ENCODE assay signal across 2 cellular contexts in genomic region chr1:19479351-19480120, GRCh38.
TF ChIP-seq lines count a peak whose summit lies in the region.

No MANE protein-coding gene starts in this region.

TF ChIP-seq in IMR-90, 13 proteins besides CTCF, POLR2A, EP300 and RAD21:
- TF ChIP-seq BHLHE40 (IDR thresholded peaks at IDR 0.05; ENCODE audit: low read depth, low read length), result no peak
- TF ChIP-seq ELK1 (IDR thresholded peaks at IDR 0.05; ENCODE audit: borderline replicate concordance, low read depth, low read length), result no peak
- TF ChIP-seq MAFK (IDR thresholded peaks at IDR 0.05; ENCODE audit: low read depth, low read length), result no peak
- TF ChIP-seq RFX5 (IDR thresholded peaks at IDR 0.05; ENCODE audit: low read depth, low read length), result no peak
- no peak for TF ChIP-seq SMC3 (IDR thresholded peaks at IDR 0.05; ENCODE audit: low read depth, low read length)
- TF ChIP-seq CEBPB (IDR thresholded peaks at IDR 0.05; ENCODE audit: low read depth, low read length), result no peak
- no peak for TF ChIP-seq NFE2L2 (IDR thresholded peaks at IDR 0.05; ENCODE audit: low read depth, low read length)
- TF ChIP-seq MAZ (IDR thresholded peaks at IDR 0.05; ENCODE audit: borderline replicate concordance, low read depth, low read length), result no peak
- no peak for TF ChIP-seq MXI1 (IDR thresholded peaks at IDR 0.05; ENCODE audit: borderline replicate concordance, low read depth, low read length)
- no peak for TF ChIP-seq USF2 (IDR thresholded peaks at IDR 0.05; ENCODE audit: low read depth, low read length)
- TF ChIP-seq CHD1 (IDR thresholded peaks at IDR 0.05; ENCODE audit: low read depth, low read length), result no peak
- no peak for TF ChIP-seq RCOR1 (IDR thresholded peaks at IDR 0.05; ENCODE audit: insufficient replicate concordance, low read length)
TF ChIP-seq in IMR-90: peak in this region for 0.

TF ChIP-seq in K562, 482 proteins besides CTCF, POLR2A, EP300 and RAD21 (continues in another document):
- TF ChIP-seq EGR1 (conservative IDR thresholded peaks at IDR 0.05), result 0 out of 2 replicates have a peak, but pooled peaks have one; percentile 22
- TF ChIP-seq TCF3 (CRISPR knock-in tag; IDR thresholded peaks at IDR 0.05), result peak; percentile 90
- no peak for TF ChIP-seq KAT2B (IDR thresholded peaks at IDR 0.05; ENCODE audit: low read depth, low read length)
- TF ChIP-seq ID3 (CRISPR knock-in tag; IDR thresholded peaks at IDR 0.05), result no peak
- TF ChIP-seq ID3 (tag; IDR thresholded peaks at IDR 0.05), result 0 out of 2 replicates have a peak, but pooled peaks have one; percentile 32
- peak in 1 of 2 experiments; percentile 79; a peak in 3 of 4 replicates for TF ChIP-seq HDAC1 (IDR thresholded peaks at IDR 0.05)
- TF ChIP-seq HEY1 (CRISPR knock-in tag; IDR thresholded peaks at IDR 0.05; ENCODE audit: borderline replicate concordance), result no peak
- peak; percentile 94 for TF ChIP-seq TEAD4 (IDR thresholded peaks at IDR 0.05; ENCODE audit: low read length)
- TF ChIP-seq TEAD4 (CRISPR knock-in tag; IDR thresholded peaks at IDR 0.05; ENCODE audit: borderline replicate concordance), result no peak
- no peak for TF ChIP-seq BRF2 (IDR thresholded peaks at IDR 0.05; ENCODE audit: borderline replicate concordance, insufficient read depth, insufficient read length)
- no peak for TF ChIP-seq ZNF280A (IDR thresholded peaks at IDR 0.05; ENCODE audit: low read depth, partially characterized antibody)
- 0 out of 2 replicates have a peak, but pooled peaks have one; percentile 28 for TF ChIP-seq CREM (IDR thresholded peaks at IDR 0.05; ENCODE audit: low read depth)
- no peak for TF ChIP-seq SMAD2 (IDR thresholded peaks at IDR 0.05; ENCODE audit: low read depth, low read length)
- TF ChIP-seq SPI1 (IDR thresholded peaks at IDR 0.05; ENCODE audit: borderline replicate concordance, low read depth, low read length), result no peak
- TF ChIP-seq SMARCA5 (IDR thresholded peaks at IDR 0.05), result no peak
- no peak for TF ChIP-seq RNF2 (IDR thresholded peaks at IDR 0.05)
- TF ChIP-seq ZNF79 (CRISPR knock-in tag; IDR thresholded peaks at IDR 0.05; ENCODE audit: low read depth), result no peak
- TF ChIP-seq GTF2B (IDR thresholded peaks at IDR 0.05; ENCODE audit: extremely low read depth, insufficient read length), result no peak
- no peak for TF ChIP-seq MTA3 (IDR thresholded peaks at IDR 0.05; ENCODE audit: borderline replicate concordance)
- TF ChIP-seq ZNF239 (CRISPR knock-in tag; IDR thresholded peaks at IDR 0.05), result no peak
- TF ChIP-seq PURB (CRISPR knock-in tag; IDR thresholded peaks at IDR 0.05; ENCODE audit: low read depth), result no peak
- no peak for TF ChIP-seq MTF1 (CRISPR knock-in tag; IDR thresholded peaks at IDR 0.05; ENCODE audit: borderline replicate concordance)
- TF ChIP-seq ZBTB5 (IDR thresholded peaks at IDR 0.05), result no peak
- no peak for TF ChIP-seq HNRNPUL1 (IDR thresholded peaks at IDR 0.05; ENCODE audit: low read length)
- TF ChIP-seq TEAD1 (CRISPR knock-in tag; IDR thresholded peaks at IDR 0.05), result no peak
- TF ChIP-seq ZBTB12 (CRISPR knock-in tag; IDR thresholded peaks at IDR 0.05), result no peak
- TF ChIP-seq ATF7 (IDR thresholded peaks at IDR 0.05), result peak; percentile 12; the same call in 1 of the 2 replicates
- no peak for TF ChIP-seq ZNF384 (IDR thresholded peaks at IDR 0.05; ENCODE audit: low read depth, low read length)
- no peak for TF ChIP-seq MITF (IDR thresholded peaks at IDR 0.05)
- TF ChIP-seq ZNF124 (CRISPR knock-in tag; IDR thresholded peaks at IDR 0.05), result no peak
- TF ChIP-seq ATF6 (CRISPR knock-in tag; IDR thresholded peaks at IDR 0.05), result no peak
- no peak for TF ChIP-seq SNIP1 (IDR thresholded peaks at IDR 0.05; ENCODE audit: low read depth)
- no peak for TF ChIP-seq HMGN3 (IDR thresholded peaks at IDR 0.05; ENCODE audit: borderline replicate concordance, extremely low read depth, insufficient read length, low read depth, low read length)
- TF ChIP-seq ZNF518B (CRISPR knock-in tag; IDR thresholded peaks at IDR 0.05), result no peak
- no peak for TF ChIP-seq ZNF133 (CRISPR knock-in tag; IDR thresholded peaks at IDR 0.05)
- peak; percentile 88 for TF ChIP-seq HDAC2 (IDR thresholded peaks at IDR 0.05)
- TF ChIP-seq MEIS2 (IDR thresholded peaks at IDR 0.05; ENCODE audit: partially characterized antibody), result peak; percentile 97
- TF ChIP-seq SMARCC2 (IDR thresholded peaks at IDR 0.05; ENCODE audit: low read depth), result no peak
- TF ChIP-seq KAT7 (CRISPR knock-in tag; IDR thresholded peaks at IDR 0.05; ENCODE audit: borderline replicate concordance), result no peak
- TF ChIP-seq SAP30 (IDR thresholded peaks at IDR 0.05; ENCODE audit: borderline replicate concordance, insufficient read depth, low read depth, low read length, poor library complexity, severe bottlenecking), result no peak
- TF ChIP-seq CHD4 (IDR thresholded peaks at IDR 0.05; ENCODE audit: insufficient read depth, insufficient replicate concordance, low read depth, low read length, poor library complexity, severe bottlenecking), result no peak
- TF ChIP-seq USF1 (CRISPR knock-in tag; IDR thresholded peaks at IDR 0.05), result no peak
- TF ChIP-seq ZSCAN32 (CRISPR knock-in tag; IDR thresholded peaks at IDR 0.05), result no peak
- TF ChIP-seq ZNF165 (CRISPR knock-in tag; IDR thresholded peaks at IDR 0.05; ENCODE audit: borderline replicate concordance), result no peak
- TF ChIP-seq DDX20 (tag; IDR thresholded peaks at IDR 0.05; ENCODE audit: low read depth), result no peak
- no peak for TF ChIP-seq THRA (IDR thresholded peaks at IDR 0.05)
- no peak for TF ChIP-seq OTX1 (CRISPR knock-in tag; IDR thresholded peaks at IDR 0.05)
